ENCODE assay signal across 8 cellular contexts in genomic region chr19:16259385-16260159, GRCh38.
DNase-seq lines count a peak whose midpoint lies in the region; ATAC-seq and TF ChIP-seq lines count a peak whose summit lies in the region.

No MANE protein-coding gene starts in this region.

- H3K9me3 ChIP-seq in mucosa of rectum (ENCODE audit: control insufficient read depth in 2 of 2, low read length in 2 of 2) (no peaks in the 10 kb centered on the region), mammary epithelial cell (replicated peaks; ENCODE audit: insufficient read depth, low read length) (no peaks in the 10 kb centered on the region), BE2C (no peaks in the 10 kb centered on the region)

- dilution Hi-C loops in mammary epithelial cell (cut with HindIII; ENCODE audit: low sequenced_read_pairs), result loop anchor here (10.0 kb wide), 1 partner anchor 65 kb away; the partner anchor contains the start of gene AP1M1

- in situ Hi-C loops in mammary epithelial cell (cut with MboI; ENCODE audit: low sequenced_read_pairs in 2 of 2), result no loop called here

- H3K9ac ChIP-seq in mucosa of rectum (ENCODE audit: low read depth in 1 of 2, low read length in 2 of 2) (no peak overlapping the region), mammary epithelial cell (ENCODE audit: insufficient read depth, low read length) (no peak overlapping the region)

- no peak overlapping the region for H3K4me2 ChIP-seq in mammary epithelial cell (ENCODE audit: insufficient read depth, low read depth, low read length)

- intact Hi-C loops in mammary epithelial cell (cut with micrococcal nuclease), result no loop called here

- CTCF ChIA-PET in GM10248 (lab: Yijun Ruan, JAX) (interaction anchor here (0.7 to 3.0 kb wide), 4 partner anchors 9 to 164 kb away, joined by 3 to 14 read pairs (median 5); no protein-coding TSS in a partner anchor), mammary epithelial cell (lab: Charles Lee; ENCODE audit: low non-redundant PET) (no interaction called here)

- whole genome bisulfite sequencing in mammary epithelial cell (ENCODE audit: low coverage, missing lambda C conversion rate), result 89% methylated on average over 16 of the region's 22 CpGs

- H4K20me1 ChIP-seq in mammary epithelial cell (ENCODE audit: insufficient read depth, low read length), result no peaks in the 10 kb centered on the region

- no peak overlapping the region for H2AFZ ChIP-seq in mammary epithelial cell (ENCODE audit: low read depth, low read length)

- H3K4me3 ChIP-seq in mucosa of rectum (ENCODE audit: low read length in 2 of 2) (peak overlapping the region in 1 of 2 donors; percentile 5), mammary epithelial cell (replicated peaks in 1 of 3; ENCODE audit: insufficient read depth in 1 of 3, low read depth in 2 of 3, low read length in 3 of 3) (no peak overlapping the region), BE2C (ENCODE audit: low read depth, low read length) (no peak overlapping the region)

- H3K79me2 ChIP-seq in mammary epithelial cell (ENCODE audit: insufficient read depth, low read length), result no peaks in the 10 kb centered on the region

- ATAC-seq in GM21529 (IDR thresholded peaks at IDR 0.05; ENCODE audit: unreplicated experiment), result peak; percentile 61
- ATAC-seq in HG03442 (IDR thresholded peaks at IDR 0.05; ENCODE audit: unreplicated experiment), result no peak

- no peaks in the 10 kb centered on the region for H3K36me3 ChIP-seq in mucosa of rectum (ENCODE audit: control insufficient read depth in 2 of 2, insufficient read depth in 2 of 2, low read length in 2 of 2)
- no peaks in the 10 kb centered on the region for H3K36me3 ChIP-seq in mammary epithelial cell (ENCODE audit: insufficient read depth, low read length)
- no peaks in the 10 kb centered on the region for H3K36me3 ChIP-seq in BE2C

- TF ChIP-seq CTCF in GM10248 (IDR thresholded peaks at IDR 0.05; ENCODE audit: control extremely low read depth, extremely low read depth, low read depth, missing control alignments), result no peak
- no peak for TF ChIP-seq CTCF in mammary epithelial cell (conservative IDR thresholded peaks at IDR 0.05 in 1 of 2, IDR thresholded peaks at IDR 0.05 in 1 of 2; ENCODE audit: extremely low read depth in 1 of 2, insufficient read depth in 1 of 2, low read depth in 1 of 2, low read length in 2 of 2)
- no peak for TF ChIP-seq CTCF in BE2C (IDR thresholded peaks at IDR 0.05; ENCODE audit: low read depth, low read length)

- DNase-seq in GM10248 (ENCODE audit: extremely low spot score) (peak; percentile 75), SHP77 treated with DMSO at 0.1 percent for 48 hours (lab: John Stamatoyannopoulos, UW) (peak; percentile 48), putamen (ENCODE audit: low spot score) (no peak), mammary epithelial cell (no peak), BE2C (no peak)

- POLR2A ChIA-PET in GM10248 (lab: Yijun Ruan, JAX), result no interaction called here

- peaks cover 11 to 17% of the 10 kb centered on the region in 2 donors for H3K4me1 ChIP-seq in mucosa of rectum (ENCODE audit: control insufficient read depth in 2 of 2, insufficient read depth in 2 of 2, low read length in 2 of 2)
- H3K4me1 ChIP-seq in mammary epithelial cell (ENCODE audit: insufficient read depth, low read length), result no peaks in the 10 kb centered on the region
- peaks cover 3% of the 10 kb centered on the region for H3K4me1 ChIP-seq in BE2C

- H3K27me3 ChIP-seq in mucosa of rectum (ENCODE audit: control insufficient read depth in 2 of 2, insufficient read depth in 2 of 2, low read length in 2 of 2), result peaks cover 3 to 6% of the 10 kb centered on the region in 2 donors
- peaks cover 4% of the 10 kb centered on the region for H3K27me3 ChIP-seq in mammary epithelial cell (ENCODE audit: insufficient read depth, low read length)
- no peaks in the 10 kb centered on the region for H3K27me3 ChIP-seq in BE2C

- H3K27ac ChIP-seq in mucosa of rectum (ENCODE audit: low read depth in 2 of 2, low read length in 2 of 2) (peak overlapping the region; percentile 49 to 64), mammary epithelial cell (ENCODE audit: insufficient read depth, low read depth, low read length) (no peak overlapping the region)

- no TSS peak for BruUV-seq in mammary epithelial cell (replicated peaks; lab: Mats Ljungman, UMichigan)

Comparison
In these comparisons a context has a peak if more than half of its experiments do, and no peak if none do; other contexts are left out.
1. DNase-seq: peak in GM10248 (single experiment) and SHP77 treated with DMSO at 0.1 percent for 48 hours (single experiment); none in putamen (single experiment), mammary epithelial cell (single experiment) and BE2C (single experiment).